Comparison of ENCODE assay signal across 8 cellular contexts in the genomic region with DNA sequence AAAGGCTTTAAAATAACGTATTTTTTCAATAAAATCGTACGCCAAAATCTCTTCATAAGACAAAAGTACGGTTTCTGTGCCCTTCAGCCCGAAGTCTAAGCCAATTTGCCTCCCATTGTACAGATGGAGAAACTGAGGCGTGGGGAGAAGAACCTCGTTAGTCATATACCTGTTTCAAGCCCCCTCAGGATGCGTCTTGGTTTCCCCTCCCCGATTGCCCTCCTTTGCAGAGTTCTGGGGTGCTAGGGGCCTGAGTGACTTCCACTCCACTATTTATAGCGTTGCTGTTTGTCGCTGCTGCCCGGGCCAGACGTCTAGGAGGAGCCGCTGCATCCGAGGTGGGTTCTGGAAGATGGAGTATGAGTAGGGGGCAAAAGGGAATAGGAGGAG. TPM values are rescaled to one million over a fixed set of nuclear protein-coding genes. Genes with fewer than 3 reads are reported as not detected.
DNase-seq lines count a peak whose midpoint lies in the region; ATAC-seq and TF ChIP-seq lines count a peak whose summit lies in the region.

No MANE protein-coding gene starts in this region.

- H4K91ac ChIP-seq in mesenchymal stem cell (ENCODE audit: low read length), result no peak overlapping the region

- peak overlapping the region in 1 of 2 donors; percentile 93 for H3K4me3 Mint-ChIP-seq in CD14-positive monocyte

- peaks cover 77 to 97% (median 88%) of the 10 kb centered on the region in 3 donors for H3K27me3 Mint-ChIP-seq in CD14-positive monocyte (ENCODE audit: low read depth in 3 of 3)

- no peak overlapping the region for H3K4ac ChIP-seq in mesenchymal stem cell (ENCODE audit: low read depth in 1 of 2, low read length in 2 of 2)

- H3K27ac Mint-ChIP-seq in CD14-positive monocyte, result peak overlapping the region in 1 of 7 donors; percentile 21

- H3K4me3 ChIP-seq in WI38 (ENCODE audit: low read depth, low read length), result 0 out of 2 replicates have a peak overlapping the region, but pooled peaks have one; percentile 1
- no peak overlapping the region for H3K4me3 ChIP-seq in mesenchymal stem cell (ENCODE audit: insufficient read depth in 1 of 2, low read depth in 1 of 2, low read length in 2 of 2)

- peaks cover 35% of the 10 kb centered on the region for H3K4me1 ChIP-seq in mesenchymal stem cell (ENCODE audit: control insufficient read depth, insufficient read depth, low read depth, low read length)

- 37% methylated on average over 6 of the region's 15 CpGs for WGBS in mesenchymal stem cell

- intact Hi-C loops in CD14-positive monocyte (cut with micrococcal nuclease), result loop anchor here (1.0 to 2.0 kb wide), 3 partner anchors 52 to 70 kb away; no protein-coding TSS in a partner anchor

- peaks cover 17 to 20% of the 10 kb centered on the region in 2 donors for H3K36me3 Mint-ChIP-seq in CD14-positive monocyte

- no peak overlapping the region for H2BK15ac ChIP-seq in mesenchymal stem cell (ENCODE audit: low read depth, poor library complexity, severe bottlenecking)

- H3K27me3 ChIP-seq in mesenchymal stem cell (ENCODE audit: control insufficient read depth in 1 of 2, insufficient read depth in 1 of 2, low read length in 2 of 2), result peaks cover 18 to 53% of the 10 kb centered on the region in 2 experiments

- H3K9me3 ChIP-seq in mesenchymal stem cell (ENCODE audit: control insufficient read depth, low read length), result no peaks in the 10 kb centered on the region

- H3K27ac ChIP-seq in 22Rv1 (peak overlapping the region; percentile 30; the same call in 1 of the 2 replicates), mesenchymal stem cell (ENCODE audit: low read length, poor library complexity, severe bottlenecking) (no peak overlapping the region)

- H3K18ac ChIP-seq in mesenchymal stem cell (ENCODE audit: low read depth in 1 of 2, low read length in 2 of 2), result no peak overlapping the region

- H3K79me1 ChIP-seq in mesenchymal stem cell (replicated peaks; ENCODE audit: low read length, poor library complexity, severe bottlenecking), result peaks cover 1% of the 10 kb centered on the region

- no peak overlapping the region for H3K9ac ChIP-seq in mesenchymal stem cell (ENCODE audit: low read length)

- DNase-seq in CD14-positive monocyte (ENCODE audit: low spot score) (no peak), mesenchymal stem cell (no peak), NCI-H748 treated with DMSO at 0.1 percent for 48 hours (lab: John Stamatoyannopoulos, UW) (no peak), GM03348 (ENCODE audit: low spot score) (no peak), NCI-H2171 treated with DMSO at 0.1 percent for 48 hours (lab: John Stamatoyannopoulos, UW) (no peak)

- TF ChIP-seq CTCF in 22Rv1 (IDR thresholded peaks at IDR 0.05) (peak; percentile 45), CD14-positive monocyte (IDR thresholded peaks at IDR 0.05) (peak; percentile 20), WI38 (IDR thresholded peaks at IDR 0.05; ENCODE audit: low read depth, low read length) (no peak)

- H2BK5ac ChIP-seq in mesenchymal stem cell (ENCODE audit: low read depth, low read length, poor library complexity, severe bottlenecking), result peak overlapping the region; percentile 5

- peaks cover 55% of the 10 kb centered on the region for H3K4me1 Mint-ChIP-seq in CD14-positive monocyte

- H3K9me3 Mint-ChIP-seq in CD14-positive monocyte, result peaks cover 0 to 38% (median 17%) of the 10 kb centered on the region in 7 donors

- ATAC-seq in HG02973 (IDR thresholded peaks at IDR 0.05; ENCODE audit: unreplicated experiment), result no peak

- H2BK12ac ChIP-seq in mesenchymal stem cell (ENCODE audit: low read length in 2 of 2), result no peak overlapping the region

- no peak overlapping the region for H2AFZ ChIP-seq in mesenchymal stem cell (ENCODE audit: low read depth, low read length)

- H3K14ac ChIP-seq in mesenchymal stem cell (ENCODE audit: low read length in 2 of 2), result no peak overlapping the region

- H3K4me2 ChIP-seq in mesenchymal stem cell (ENCODE audit: low read length, poor library complexity, severe bottlenecking), result no peak overlapping the region

- no peak overlapping the region for H3K23ac ChIP-seq in mesenchymal stem cell (ENCODE audit: low read length in 2 of 2)

- H3K36me3 ChIP-seq in mesenchymal stem cell (ENCODE audit: control insufficient read depth in 1 of 2, insufficient read depth in 2 of 2, low read depth in 1 of 2, low read length in 2 of 2), result peaks cover 0 to 7% of the 10 kb centered on the region in 2 experiments

- H4K8ac ChIP-seq in mesenchymal stem cell (ENCODE audit: low read length), result no peak overlapping the region

- no peak overlapping the region for H2BK120ac ChIP-seq in mesenchymal stem cell (ENCODE audit: low read depth, low read length)

- H2AK5ac ChIP-seq in mesenchymal stem cell (ENCODE audit: low read length, severe bottlenecking), result no peak overlapping the region

RNA-seq across cellular contexts. Expression of gene LTBP4, which starts 2.3 kb away (rescaled TPM):
- polyA plus RNA-seq in CD14-positive monocyte, result 1 to 10 TPM; 3.8 to 8.0 TPM
- polyA plus RNA-seq in mesenchymal stem cell (2013, experiment 1 of 2), result 122 TPM
- polyA plus RNA-seq in mesenchymal stem cell (2013, experiment 2 of 2), result 113 TPM

RNA-seq across cellular contexts. Expression of gene SHKBP1, which starts 22.2 kb away (rescaled TPM):
- polyA plus RNA-seq in CD14-positive monocyte, result 100 to 1,000 TPM; 234 to 284 TPM
- 112 TPM for polyA plus RNA-seq in mesenchymal stem cell (2013, experiment 1 of 2)
- polyA plus RNA-seq in mesenchymal stem cell (2013, experiment 2 of 2), result 108 TPM
